In genomic region chr20:47501117-47501482, GRCh38 we compare ENCODE assay signal across 8 cellular contexts. TPM values are rescaled to one million over a fixed set of nuclear protein-coding genes. Genes with fewer than 3 reads are reported as not detected.
DNase-seq lines count a peak whose midpoint lies in the region; ATAC-seq, FAIRE-seq and TF ChIP-seq lines count a peak whose summit lies in the region.

No MANE protein-coding gene starts in this region.

- H3K4me1 ChIP-seq in neural progenitor cell, result peaks cover 22% of the 10 kb centered on the region

- TF ChIP-seq POLR2A in NB4 (IDR thresholded peaks at IDR 0.05; ENCODE audit: extremely low read depth, insufficient read length), result no peak

- H3K27ac ChIP-seq in neural progenitor cell, result no peak overlapping the region

- peak overlapping the region; percentile 35 for H2AFZ ChIP-seq in neural progenitor cell (replicated peaks)

- TF ChIP-seq CTCF in NB4 (IDR thresholded peaks at IDR 0.05; ENCODE audit: low read depth, low read length) (no peak), endothelial cell (IDR thresholded peaks at IDR 0.05; ENCODE audit: unreplicated experiment) (no peak), neural progenitor cell (IDR thresholded peaks at IDR 0.05) (no peak)

- peak overlapping the region; percentile 74 for H3K4me2 ChIP-seq in neural progenitor cell

- H3K9me3 Mint-ChIP-seq in endothelial cell (ENCODE audit: unreplicated experiment) (no peaks in the 10 kb centered on the region), neural progenitor cell (no peaks in the 10 kb centered on the region)

- no peaks in the 10 kb centered on the region for H3K27me3 ChIP-seq in neural progenitor cell

- H3K4me1 Mint-ChIP-seq in endothelial cell (ENCODE audit: unreplicated experiment), result peaks cover 18% of the 10 kb centered on the region
- H3K4me1 Mint-ChIP-seq in neural progenitor cell, result peaks cover 31% of the 10 kb centered on the region

- no peak for DNase-seq in GM19239 (ENCODE audit: insufficient read length, low spot score)
- no peak for DNase-seq in NB4 (ENCODE audit: low read depth)
- no peak for DNase-seq in endothelial cell (ENCODE audit: low spot score)
- DNase-seq in neural progenitor cell (ENCODE audit: low spot score), result no peak
- no peak for DNase-seq in NCI-H2081 (lab: John Stamatoyannopoulos, UW)

- peak; percentile 81 for FAIRE-seq in GM19239 (lab: Jason Lieb, UNC)

- no peak overlapping the region for H3K9ac ChIP-seq in neural progenitor cell

- peak overlapping the region; percentile 95 for H3K4me3 ChIP-seq in NB4 (ENCODE audit: low read depth, low read length)
- peak overlapping the region; percentile 86 for H3K4me3 ChIP-seq in neural progenitor cell

- peaks cover 21% of the 10 kb centered on the region for H3F3A ChIP-seq in neural progenitor cell (ENCODE audit: low read depth)

- no peaks in the 10 kb centered on the region for H3K36me3 ChIP-seq in neural progenitor cell

- peaks cover 5% of the 10 kb centered on the region for H3K36me3 Mint-ChIP-seq in endothelial cell (ENCODE audit: low read depth, unreplicated experiment)
- no peaks in the 10 kb centered on the region for H3K36me3 Mint-ChIP-seq in neural progenitor cell

- peaks cover 23% of the 10 kb centered on the region for H4K20me1 ChIP-seq in neural progenitor cell (ENCODE audit: low read depth)

- H3K27me3 Mint-ChIP-seq in endothelial cell (ENCODE audit: unreplicated experiment) (peaks cover 3% of the 10 kb centered on the region), neural progenitor cell (ENCODE audit: insufficient read depth, low read depth) (peaks cover 2% of the 10 kb centered on the region)

- H3K27ac Mint-ChIP-seq in endothelial cell (ENCODE audit: unreplicated experiment) (peak overlapping the region; percentile 87), neural progenitor cell (peak overlapping the region; percentile 65)

- ATAC-seq in HG02571 (IDR thresholded peaks at IDR 0.05; ENCODE audit: unreplicated experiment) (no peak), HG02759 (IDR thresholded peaks at IDR 0.05; ENCODE audit: unreplicated experiment) (no peak), esophagus mucosa (no peak)

- H3K79me2 ChIP-seq in neural progenitor cell (ENCODE audit: low read depth), result peaks cover 42% of the 10 kb centered on the region

- no peaks in the 10 kb centered on the region for H3K9me3 ChIP-seq in neural progenitor cell (ENCODE audit: low read depth)

- H3K4me3 Mint-ChIP-seq in endothelial cell (ENCODE audit: unreplicated experiment) (peak overlapping the region; percentile 99), neural progenitor cell (peak overlapping the region; percentile 96)

RNA-seq across cellular contexts. Expression of gene NCOA3, which starts 0.6 kb away (rescaled TPM):
- 54.8 TPM for total RNA-seq in endothelial cell (ENCODE audit: unreplicated experiment)
- 45.6 and 64.5 TPM in 2 replicates for total RNA-seq in neural progenitor cell (ENCODE audit: low replicate concordance)
- total RNA-seq in esophagus mucosa, result 29.1 TPM
